2 cellular contexts compared by ENCODE assay signal in genomic region chr10:110006358-110007170, GRCh38.
TF ChIP-seq lines count a peak whose summit lies in the region.

No MANE protein-coding gene starts in this region.

TF ChIP-seq in IMR-90, 13 proteins besides CTCF, POLR2A, EP300 and RAD21:
- TF ChIP-seq MAZ (IDR thresholded peaks at IDR 0.05; ENCODE audit: borderline replicate concordance, low read depth, low read length) (no peak), CEBPB (IDR thresholded peaks at IDR 0.05; ENCODE audit: low read depth, low read length) (no peak), USF2 (IDR thresholded peaks at IDR 0.05; ENCODE audit: low read depth, low read length) (no peak), MXI1 (IDR thresholded peaks at IDR 0.05; ENCODE audit: borderline replicate concordance, low read depth, low read length) (peak; percentile 53; the same call in 1 of the 2 replicates), NFE2L2 (IDR thresholded peaks at IDR 0.05; ENCODE audit: low read depth, low read length) (no peak), BHLHE40 (IDR thresholded peaks at IDR 0.05; ENCODE audit: low read depth, low read length) (0 out of 2 replicates have a peak, but pooled peaks have one; percentile 18), RCOR1 (IDR thresholded peaks at IDR 0.05; ENCODE audit: insufficient replicate concordance, low read length) (no peak), FOS (IDR thresholded peaks at IDR 0.05; ENCODE audit: low read depth, low read length) (no peak)
- TF ChIP-seq, protein P1, sequence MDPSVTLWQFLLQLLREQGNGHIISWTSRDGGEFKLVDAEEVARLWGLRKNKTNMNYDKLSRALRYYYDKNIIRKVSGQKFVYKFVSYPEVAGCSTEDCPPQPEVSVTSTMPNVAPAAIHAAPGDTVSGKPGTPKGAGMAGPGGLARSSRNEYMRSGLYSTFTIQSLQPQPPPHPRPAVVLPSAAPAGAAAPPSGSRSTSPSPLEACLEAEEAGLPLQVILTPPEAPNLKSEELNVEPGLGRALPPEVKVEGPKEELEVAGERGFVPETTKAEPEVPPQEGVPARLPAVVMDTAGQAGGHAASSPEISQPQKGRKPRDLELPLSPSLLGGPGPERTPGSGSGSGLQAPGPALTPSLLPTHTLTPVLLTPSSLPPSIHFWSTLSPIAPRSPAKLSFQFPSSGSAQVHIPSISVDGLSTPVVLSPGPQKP (IDR thresholded peaks at IDR 0.05; ENCODE audit: borderline replicate concordance, low read depth, low read length) = no peak
TF ChIP-seq in IMR-90: peak in this region for 2.

TF ChIP-seq in HepG2, 621 proteins besides CTCF, POLR2A, EP300 and RAD21:
- TF ChIP-seq JUNB (CRISPR knock-in tag; IDR thresholded peaks at IDR 0.05; ENCODE audit: borderline replicate concordance) = no peak
- no peak for TF ChIP-seq HMG20A (CRISPR knock-in tag; IDR thresholded peaks at IDR 0.05; ENCODE audit: borderline replicate concordance)
- 0 out of 2 replicates have a peak, but pooled peaks have one; percentile 19 for TF ChIP-seq ZNF615 (CRISPR knock-in tag; IDR thresholded peaks at IDR 0.05; ENCODE audit: borderline replicate concordance)
- 0 out of 2 replicates have a peak, but pooled peaks have one; percentile 35 for TF ChIP-seq MTF2 (CRISPR knock-in tag; IDR thresholded peaks at IDR 0.05; ENCODE audit: borderline replicate concordance)
- 0 out of 2 replicates have a peak, but pooled peaks have one; percentile 20 for TF ChIP-seq FOSL2 (CRISPR knock-in tag; IDR thresholded peaks at IDR 0.05)
- no peak for TF ChIP-seq NR2C2 (CRISPR knock-in tag; IDR thresholded peaks at IDR 0.05; ENCODE audit: borderline replicate concordance)
- TF ChIP-seq ARNTL (CRISPR knock-in tag; IDR thresholded peaks at IDR 0.05) = no peak
- no peak for TF ChIP-seq CHCHD3 (CRISPR knock-in tag; IDR thresholded peaks at IDR 0.05)
- TF ChIP-seq, protein P2, sequence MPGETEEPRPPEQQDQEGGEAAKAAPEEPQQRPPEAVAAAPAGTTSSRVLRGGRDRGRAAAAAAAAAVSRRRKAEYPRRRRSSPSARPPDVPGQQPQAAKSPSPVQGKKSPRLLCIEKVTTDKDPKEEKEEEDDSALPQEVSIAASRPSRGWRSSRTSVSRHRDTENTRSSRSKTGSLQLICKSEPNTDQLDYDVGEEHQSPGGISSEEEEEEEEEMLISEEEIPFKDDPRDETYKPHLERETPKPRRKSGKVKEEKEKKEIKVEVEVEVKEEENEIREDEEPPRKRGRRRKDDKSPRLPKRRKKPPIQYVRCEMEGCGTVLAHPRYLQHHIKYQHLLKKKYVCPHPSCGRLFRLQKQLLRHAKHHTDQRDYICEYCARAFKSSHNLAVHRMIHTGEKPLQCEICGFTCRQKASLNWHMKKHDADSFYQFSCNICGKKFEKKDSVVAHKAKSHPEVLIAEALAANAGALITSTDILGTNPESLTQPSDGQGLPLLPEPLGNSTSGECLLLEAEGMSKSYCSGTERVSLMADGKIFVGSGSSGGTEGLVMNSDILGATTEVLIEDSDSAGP (CRISPR knock-in tag; IDR thresholded peaks at IDR 0.05; ENCODE audit: borderline replicate concordance) = peak; percentile 69; the same call in 1 of the 2 replicates
- TF ChIP-seq ZFP90 (CRISPR knock-in tag; IDR thresholded peaks at IDR 0.05; ENCODE audit: borderline replicate concordance) = no peak
- TF ChIP-seq ZMYM3 (CRISPR knock-in tag; IDR thresholded peaks at IDR 0.05) = no peak
- 0 out of 2 replicates have a peak, but pooled peaks have one; percentile 42 for TF ChIP-seq ZC3H13 (CRISPR knock-in tag; IDR thresholded peaks at IDR 0.05)
- peak; percentile 3 for TF ChIP-seq YY1 (IDR thresholded peaks at IDR 0.05; ENCODE audit: insufficient read depth, insufficient replicate concordance, low read depth, low read length)
- TF ChIP-seq, protein P3, sequence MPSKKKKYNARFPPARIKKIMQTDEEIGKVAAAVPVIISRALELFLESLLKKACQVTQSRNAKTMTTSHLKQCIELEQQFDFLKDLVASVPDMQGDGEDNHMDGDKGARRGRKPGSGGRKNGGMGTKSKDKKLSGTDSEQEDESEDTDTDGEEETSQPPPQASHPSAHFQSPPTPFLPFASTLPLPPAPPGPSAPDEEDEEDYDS (CRISPR knock-in tag; IDR thresholded peaks at IDR 0.05) = 0 out of 2 replicates have a peak, but pooled peaks have one; percentile 2
- peak; percentile 17; the same call in 1 of the 2 replicates for TF ChIP-seq ZNF451 (CRISPR knock-in tag; IDR thresholded peaks at IDR 0.05)
- TF ChIP-seq ZNF367 (CRISPR knock-in tag; IDR thresholded peaks at IDR 0.05; ENCODE audit: borderline replicate concordance) = no peak
- no peak for TF ChIP-seq TRAFD1 (CRISPR knock-in tag; IDR thresholded peaks at IDR 0.05; ENCODE audit: borderline replicate concordance)
- TF ChIP-seq RBM22 (optimal IDR thresholded peaks at IDR 0.05; ENCODE audit: low read length) = no peak
